In genomic region chr10:35265435-35265834, GRCh38 we compare ENCODE assay signal across 25 cellular contexts.
"Had no signal": no experiment of that assay in that cellular context is flagged by ENCODE, and none has a peak within 500 bp of the region (broad histone marks: within the 10 kb centered on the region; RNA-seq: fewer than 3 reads in every experiment).

No MANE protein-coding gene starts in this region.

- H3K9me3 Mint-ChIP-seq: central memory CD8-positive, alpha-beta T cell; dendritic cell treated with granulocyte-macrophage colony-stimulating factor and Interleukin-4, amounts not matched to agents 40 ng/mL and 50 ng/mL, for 4 days; immature natural killer cell; stimulated activated effector memory CD8-positive, alpha-beta T cell treated with anti-CD3 and anti-CD28 coated beads, Interleukin-12 subunit alpha, Interleukin-12 subunit beta, amount 100 ng/mL, for 72 hours had no signal

- FAIRE-seq: endothelial cell of umbilical vein, keratinocyte had no signal

- H3K4me1 ChIP-seq: colonic mucosa, esophagus muscularis mucosa, gastroesophageal sphincter, sigmoid colon, stomach, thyroid gland had no signal

- H3K36me3 Mint-ChIP-seq: immature natural killer cell; naive thymus-derived CD8-positive, alpha-beta T cell; stimulated activated effector memory CD8-positive, alpha-beta T cell treated with anti-CD3 and anti-CD28 coated beads, Interleukin-12 subunit alpha, Interleukin-12 subunit beta, amount 100 ng/mL, for 72 hours; type B pancreatic cell had no signal

- H3K27ac Mint-ChIP-seq: dendritic cell treated with granulocyte-macrophage colony-stimulating factor and Interleukin-4, amounts not matched to agents 40 ng/mL and 50 ng/mL, for 4 days; immature natural killer cell; naive thymus-derived CD8-positive, alpha-beta T cell; stimulated activated effector memory CD8-positive, alpha-beta T cell treated with anti-CD3 and anti-CD28 coated beads, Interleukin-12 subunit alpha, Interleukin-12 subunit beta, amount 100 ng/mL, for 72 hours; type B pancreatic cell had no signal

- H3K27me3 ChIP-seq: colonic mucosa, esophagus muscularis mucosa, foreskin keratinocyte, gastroesophageal sphincter, left lung, ovary, sigmoid colon, stomach, thyroid gland had no signal

- H3K4me3 Mint-ChIP-seq: central memory CD8-positive, alpha-beta T cell; dendritic cell treated with granulocyte-macrophage colony-stimulating factor and Interleukin-4, amounts not matched to agents 40 ng/mL and 50 ng/mL, for 4 days; immature natural killer cell; naive thymus-derived CD8-positive, alpha-beta T cell; neural crest cell; stimulated activated effector memory CD8-positive, alpha-beta T cell treated with anti-CD3 and anti-CD28 coated beads, Interleukin-12 subunit alpha, Interleukin-12 subunit beta, amount 100 ng/mL, for 72 hours; type B pancreatic cell had no signal

- ATAC-seq: foreskin keratinocyte; gastroesophageal sphincter; left lung; naive thymus-derived CD8-positive, alpha-beta T cell; stimulated activated effector memory CD8-positive, alpha-beta T cell treated with anti-CD3 and anti-CD28 coated beads, Interleukin-12 subunit alpha, Interleukin-12 subunit beta, amount 100 ng/mL, for 72 hours had no signal

- H3K9me3 ChIP-seq: colonic mucosa, esophagus muscularis mucosa, gastroesophageal sphincter, left lung, ovary, sigmoid colon, stomach, thyroid gland had no signal

- DNase-seq: colonic mucosa; effector CD8-positive, alpha-beta T cell; foreskin keratinocyte; hypothalamus; immature natural killer cell; left lung; mesendoderm; naive thymus-derived CD8-positive, alpha-beta T cell; nucleus accumbens; ovary; sigmoid colon; stimulated activated CD4-positive, alpha-beta T cell treated with anti-CD3 and anti-CD28 coated beads, Interleukin-2, amount 100 ng/mL, for 24 hours; stimulated activated CD4-positive, alpha-beta T cell treated with anti-CD3 and anti-CD28 coated beads, Interleukin-4, amount 100 ng/mL, for 24 hours; stimulated activated naive CD4-positive, alpha-beta T cell treated with Interleukin-2 at 50 U/mL for 16 hours; stomach; thyroid gland had no signal

- H3K4me3 ChIP-seq: colonic mucosa, esophagus muscularis mucosa, gastroesophageal sphincter, left lung, ovary, sigmoid colon, stomach, thyroid gland had no signal

- H3K36me3 ChIP-seq: colonic mucosa, esophagus muscularis mucosa, gastroesophageal sphincter, left lung, ovary, sigmoid colon, stomach, thyroid gland had no signal

- H3K27ac ChIP-seq: colonic mucosa, esophagus muscularis mucosa, foreskin keratinocyte, gastroesophageal sphincter, left lung, ovary, sigmoid colon, stomach, thyroid gland had no signal

- H3K4me1 Mint-ChIP-seq: central memory CD8-positive, alpha-beta T cell; immature natural killer cell had no signal

- H3K27me3 Mint-ChIP-seq: central memory CD8-positive, alpha-beta T cell; type B pancreatic cell had no signal
